Comparison of ENCODE assay signal across 26 cellular contexts in genomic region chr16:15986261-15986660, GRCh38.
"Had no signal": no experiment of that assay in that cellular context is flagged by ENCODE, and none has a peak within 500 bp of the region (broad histone marks: within the 10 kb centered on the region; RNA-seq: fewer than 3 reads in every experiment).

No MANE protein-coding gene starts in this region.

- H3K4me3 Mint-ChIP-seq: activated naive CD4-positive, alpha-beta T cell treated with anti-CD3 and anti-CD28 coated beads, Interleukin-2, amount 50 U/mL, for 24 hours; activated T-cell treated with anti-CD3 and anti-CD28 coated beads, Interleukin-2, amount 50 U/mL, for 4 hours; naive thymus-derived CD4-positive, alpha-beta T cell; WTC11 had no signal

- H3K36me3 ChIP-seq: heart left ventricle, lower lobe of right lung, prostate gland, right atrium auricular region, suprapubic skin had no signal

- H3K27ac Mint-ChIP-seq: activated naive CD4-positive, alpha-beta T cell treated with anti-CD3 and anti-CD28 coated beads, Interleukin-2, amount 50 U/mL, for 24 hours had no signal

- DNase-seq: activated CD8-positive, alpha-beta memory T cell treated with anti-CD3 and anti-CD28 coated beads for 24 hours; activated CD8-positive, alpha-beta memory T cell treated with anti-CD3 and anti-CD28 coated beads, Interleukin-2, amount 50 U/mL, for 4 hours; activated gamma-delta T cell; activated T-cell treated with anti-CD3 and anti-CD28 coated beads, Interleukin-2, amount 50 U/mL, for 4 hours; aorta; brain microvascular endothelial cell; central memory CD4-positive, alpha-beta T cell; effector memory CD4-positive, alpha-beta T cell; heart left ventricle; lower lobe of right lung; naive thymus-derived CD4-positive, alpha-beta T cell; stimulated activated CD4-positive, alpha-beta T cell treated with anti-CD3 and anti-CD28 coated beads, Interleukin-12 subunit alpha, Interleukin-12 subunit beta, amount 100 ng/mL, for 4 hours; stimulated activated CD4-positive, alpha-beta T cell treated with anti-CD3 and anti-CD28 coated beads, Interleukin-4, amount 100 ng/mL, for 4 hours; stomach; T1000 had no signal

- H3K27me3 ChIP-seq: brain microvascular endothelial cell, heart left ventricle, right atrium auricular region, stomach, suprapubic skin, tibial nerve had no signal

- ATAC-seq: activated T-cell treated with anti-CD3 and anti-CD28 coated beads, Interleukin-2, amount 50 U/mL, for 4 hours; esophagus mucosa; heart left ventricle; left lobe of liver; lower lobe of right lung; naive thymus-derived CD4-positive, alpha-beta T cell; WTC11 had no signal

- H3K4me1 ChIP-seq: prostate gland had no signal

- FAIRE-seq: endothelial cell of umbilical vein, keratinocyte had no signal

- H3K27me3 Mint-ChIP-seq: activated naive CD4-positive, alpha-beta T cell treated with anti-CD3 and anti-CD28 coated beads, Interleukin-2, amount 50 U/mL, for 24 hours; naive thymus-derived CD4-positive, alpha-beta T cell had no signal

- H3K9me3 ChIP-seq: prostate gland had no signal

- H3K4me3 ChIP-seq: heart left ventricle, lower lobe of right lung, prostate gland, right atrium auricular region, SK-N-MC, stomach, suprapubic skin, tibial nerve had no signal

- H3K27ac ChIP-seq: brain microvascular endothelial cell, lower lobe of right lung, prostate gland, SK-N-MC, stomach, suprapubic skin, tibial nerve had no signal
